13 cellular contexts compared by ENCODE assay signal in the genomic region with DNA sequence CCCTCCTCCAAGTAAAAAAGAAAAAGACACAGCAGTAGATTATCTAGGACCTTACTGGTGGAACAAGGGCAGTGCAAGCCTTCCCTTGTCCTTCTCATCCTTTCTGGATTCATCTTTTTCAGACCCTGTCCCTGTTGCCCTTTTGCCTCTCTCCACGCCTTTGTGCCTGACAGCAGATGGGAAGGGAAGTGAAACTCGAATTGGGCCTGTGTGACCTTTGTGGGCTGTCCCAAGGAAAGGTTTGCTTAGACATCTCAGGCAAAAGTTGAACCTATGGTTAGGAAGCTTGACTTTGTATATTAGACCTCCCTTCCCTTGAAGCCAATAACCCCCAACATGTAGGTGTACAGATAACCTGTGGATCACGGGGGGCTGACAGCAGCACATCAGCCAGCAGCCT.
DNase-seq lines count a peak whose midpoint lies in the region; ATAC-seq and TF ChIP-seq lines count a peak whose summit lies in the region.
"Had no signal": no experiment of that assay in that cellular context is flagged by ENCODE, and none has a peak within 500 bp of the region (broad histone marks: within the 10 kb centered on the region; RNA-seq: fewer than 3 reads in every experiment).

No MANE protein-coding gene starts in this region.

- in situ Hi-C loops in brain microvascular endothelial cell (cut with HindIII; ENCODE audit: low pct_ligation_motif_present, low sequenced_read_pairs): no loop called here

- ATAC-seq in HG03045 (IDR thresholded peaks at IDR 0.05; ENCODE audit: unreplicated experiment) (peak; percentile 32), T-helper 17 cell (peak; percentile 44)
- ATAC-seq: psoas muscle had no signal

- H3K4me1 Mint-ChIP-seq in CD14-positive monocyte (peaks cover 64% of the 10 kb centered on the region), T-helper 17 cell (peaks cover 14% of the 10 kb centered on the region)

- no peaks in the 10 kb centered on the region for H3K9me3 ChIP-seq in T-helper 17 cell (ENCODE audit: control insufficient read depth, low read length, poor library complexity, severe bottlenecking)
- H3K9me3 ChIP-seq in thyroid gland: no peaks in the 10 kb centered on the region
- H3K9me3 ChIP-seq: psoas muscle, vagina had no signal

- H3K4me3 ChIP-seq in foreskin fibroblast (ENCODE audit: low read depth in 1 of 2, low read length in 2 of 2) (no peak overlapping the region), thyroid gland (replicated peaks in 1 of 3) (no peak overlapping the region), brain microvascular endothelial cell (ENCODE audit: low read depth, low read length) (no peak overlapping the region)
- H3K4me3 ChIP-seq: psoas muscle, vagina had no signal

- no peaks in the 10 kb centered on the region for H3K36me3 ChIP-seq in thyroid gland
- H3K36me3 ChIP-seq in brain microvascular endothelial cell (replicated peaks): no peaks in the 10 kb centered on the region
- H3K36me3 ChIP-seq: vagina had no signal

- peaks cover 0 to 2% of the 10 kb centered on the region in 2 donors for H3K36me3 Mint-ChIP-seq in CD14-positive monocyte
- H3K36me3 Mint-ChIP-seq in T-helper 17 cell (ENCODE audit: low read depth): no peaks in the 10 kb centered on the region

- no peak for TF ChIP-seq CTCF in CD14-positive monocyte (IDR thresholded peaks at IDR 0.05)
- TF ChIP-seq CTCF in GM20000 (IDR thresholded peaks at IDR 0.05; ENCODE audit: extremely low read depth, missing control alignments): no peak
- no peak for TF ChIP-seq CTCF in foreskin fibroblast (IDR thresholded peaks at IDR 0.05; ENCODE audit: low read depth, low read length)
- TF ChIP-seq CTCF in thyroid gland (IDR thresholded peaks at IDR 0.05): no peak
- no peak for TF ChIP-seq CTCF in brain microvascular endothelial cell (IDR thresholded peaks at IDR 0.05; ENCODE audit: low read depth, low read length, missing control alignments)

- DNase-seq in CD14-positive monocyte (ENCODE audit: low spot score): peak; percentile 55
- peak; percentile 24 for DNase-seq in GM20000 (ENCODE audit: low spot score)
- DNase-seq in T-helper 17 cell: no peak
- no peak for DNase-seq in foreskin fibroblast
- no peak for DNase-seq in thyroid gland
- DNase-seq in brain microvascular endothelial cell: no peak
- DNase-seq in NCI-H1930 (lab: John Stamatoyannopoulos, UW): no peak
- DNase-seq: cortex of kidney, NCI-H2171 treated with DMSO at 0.1 percent for 48 hours, psoas muscle had no signal

- peaks cover 0 to 2% (median 0%) of the 10 kb centered on the region in 7 donors for H3K9me3 Mint-ChIP-seq in CD14-positive monocyte

- TF ChIP-seq POLR2A in thyroid gland (IDR thresholded peaks at IDR 0.05): no peak

- 86 to 87% methylated on average over 3 of the region's 3 CpGs for WGBS in thyroid gland, 2 donors

- no peaks in the 10 kb centered on the region for H3K4me1 ChIP-seq in thyroid gland
- H3K4me1 ChIP-seq: psoas muscle had no signal

- H3K27ac Mint-ChIP-seq in CD14-positive monocyte (peak overlapping the region in 4 of 7 donors; percentile 43 to 72 (median 60)), T-helper 17 cell (no peak overlapping the region)

- intact Hi-C loops in CD14-positive monocyte (cut with micrococcal nuclease) (no loop called here), thyroid gland (cut with DNase I) (no loop called here)

- H3K4me3 Mint-ChIP-seq in CD14-positive monocyte: peak overlapping the region in 1 of 2 donors; percentile 52
- no peak overlapping the region for H3K4me3 Mint-ChIP-seq in T-helper 17 cell

- peaks cover 0 to 3% (median 1%) of the 10 kb centered on the region in 3 donors for H3K27me3 Mint-ChIP-seq in CD14-positive monocyte (ENCODE audit: low read depth in 3 of 3)
- no peaks in the 10 kb centered on the region for H3K27me3 Mint-ChIP-seq in T-helper 17 cell

- H3K27me3 ChIP-seq in thyroid gland: no peaks in the 10 kb centered on the region
- H3K27me3 ChIP-seq in brain microvascular endothelial cell (replicated peaks): no peaks in the 10 kb centered on the region
- H3K27me3 ChIP-seq: vagina had no signal

- H3K27ac ChIP-seq in thyroid gland: no peak overlapping the region
- H3K27ac ChIP-seq in brain microvascular endothelial cell: no peak overlapping the region
- H3K27ac ChIP-seq: psoas muscle, vagina, VCaP had no signal

Comparison
In these comparisons a context has a peak if more than half of its experiments do, and no peak if none do; other contexts are left out.
1. DNase-seq: peak in CD14-positive monocyte (single experiment) and GM20000 (single experiment); none in T-helper 17 cell (0 of 3), foreskin fibroblast (0 of 2), thyroid gland (0 of 2), brain microvascular endothelial cell (single experiment) and NCI-H1930 (0 of 2).